8 cellular contexts compared by ENCODE assay signal in genomic region chr19:54160948-54161347, GRCh38. TPM values are rescaled to one million over a fixed set of nuclear protein-coding genes. Genes with fewer than 3 reads are reported as not detected.
DNase-seq lines count a peak whose midpoint lies in the region; ATAC-seq and TF ChIP-seq lines count a peak whose summit lies in the region.

No MANE protein-coding gene starts in this region.

- H3K4me2 ChIP-seq in GM23338: peak overlapping the region; percentile 79

- WGBS in adrenal gland, 4 donors: 46 to 63% (median 53%) methylated on average over 13 of the region's 13 CpGs

- no peak overlapping the region for H2AFZ ChIP-seq in GM23338

- peaks cover 5% of the 10 kb centered on the region; the same call in 1 of the 2 replicates for H3K36me3 ChIP-seq in GM23338 (ENCODE audit: insufficient read depth)
- peaks cover 0 to 22% of the 10 kb centered on the region in 2 donors for H3K36me3 ChIP-seq in adrenal gland (replicated peaks in 1 of 2)

- H3K27ac Mint-ChIP-seq in GM23338: peak overlapping the region; percentile 94
- peak overlapping the region; percentile 93 to 99 for H3K27ac Mint-ChIP-seq in activated naive CD4-positive, alpha-beta T cell treated with anti-CD3 and anti-CD28 coated beads, Interleukin-2, amount 50 U/mL, for 72 hours
- peak overlapping the region; percentile 94 for H3K27ac Mint-ChIP-seq in memory B cell

- TF ChIP-seq CTCF in AG04450 (IDR thresholded peaks at IDR 0.05; ENCODE audit: low read depth, low read length) (no peak), GM23338 (conservative IDR thresholded peaks at IDR 0.05; ENCODE audit: low read depth in 2 of 2) (no peak), adrenal gland (IDR thresholded peaks at IDR 0.05) (no peak)

- intact Hi-C loops in adrenal gland (cut with DNase I): no loop called here

- H3K27me3 ChIP-seq in AG04450 (ENCODE audit: control insufficient read depth, insufficient read depth, low read length) (no peaks in the 10 kb centered on the region), GM23338 (ENCODE audit: insufficient read depth) (peaks cover 7% of the 10 kb centered on the region; the same call in 1 of the 2 replicates), adrenal gland (no peaks in the 10 kb centered on the region)

- H3K9me3 Mint-ChIP-seq in GM23338 (peaks cover 2% of the 10 kb centered on the region; the same call in 2 of the 3 replicates), memory B cell (peaks cover 2% of the 10 kb centered on the region)
- H3K9me3 Mint-ChIP-seq in activated naive CD4-positive, alpha-beta T cell treated with anti-CD3 and anti-CD28 coated beads, Interleukin-2, amount 50 U/mL, for 72 hours: no peaks in the 10 kb centered on the region

- H3K4me3 ChIP-seq in AG04450 (ENCODE audit: low read depth, low read length) (peak overlapping the region; percentile 77), GM23338 (peak overlapping the region; percentile 63), adrenal gland (no peak overlapping the region)

- peaks cover 23% of the 10 kb centered on the region for H3K9me3 ChIP-seq in AG04450 (ENCODE audit: control insufficient read depth, insufficient read depth, low read length)
- H3K9me3 ChIP-seq in adrenal gland (replicated peaks in 1 of 3): no peaks in the 10 kb centered on the region

- CTCF ChIA-PET in AG04450 (lab: Charles Lee): interaction anchor here (1.3 kb wide), 1 partner anchor 9 kb away, joined by 3 read pairs; no protein-coding TSS in a partner anchor

- no peaks in the 10 kb centered on the region for H3K9me2 ChIP-seq in GM23338 (ENCODE audit: insufficient read depth)

- ATAC-seq in GM23338: no peak
- no peak for ATAC-seq in activated naive CD4-positive, alpha-beta T cell treated with anti-CD3 and anti-CD28 coated beads, Interleukin-2, amount 50 U/mL, for 72 hours
- no peak for ATAC-seq in memory B cell (ENCODE audit: low read depth)

- peaks cover 39% of the 10 kb centered on the region for H3K4me1 Mint-ChIP-seq in GM23338
- peaks cover 32% of the 10 kb centered on the region for H3K4me1 Mint-ChIP-seq in memory B cell

- H3K4me3 Mint-ChIP-seq in GM23338 (peak overlapping the region; percentile 95), memory B cell (peak overlapping the region; percentile 100)

- H3K27me3 Mint-ChIP-seq in GM23338 (ENCODE audit: insufficient read depth, low read depth, poor library complexity) (peaks cover 46% of the 10 kb centered on the region), memory B cell (peaks cover 10% of the 10 kb centered on the region)

- H4K20me1 ChIP-seq in GM23338 (replicated peaks; ENCODE audit: insufficient read depth): peaks cover 2% of the 10 kb centered on the region; the same call in 1 of the 2 replicates

- peaks cover 8% of the 10 kb centered on the region; the same call in 1 of the 2 replicates for H3K4me1 ChIP-seq in GM23338 (ENCODE audit: insufficient read depth)
- H3K4me1 ChIP-seq in adrenal gland (replicated peaks in 1 of 2): peaks cover 22 to 47% of the 10 kb centered on the region in 2 donors

- H3K27ac ChIP-seq in AG04450 (ENCODE audit: low read depth, low read length) (no peak overlapping the region), GM23338 (ENCODE audit: low read depth) (no peak overlapping the region), adrenal gland (peak overlapping the region in 1 of 5 donors; percentile 78)

- no peak for TF ChIP-seq POLR2A in adrenal gland (IDR thresholded peaks at IDR 0.05)

- H3K79me2 ChIP-seq in GM23338 (replicated peaks; ENCODE audit: insufficient read depth): peaks cover 9% of the 10 kb centered on the region; the same call in 1 of the 2 replicates

- peaks cover 32% of the 10 kb centered on the region for H3F3A ChIP-seq in GM23338 (replicated peaks; ENCODE audit: low read depth)

- POLR2A ChIA-PET in AG04450 (lab: Yijun Ruan, JAX): interaction anchor here (1.0 to 2.5 kb wide), 3 partner anchors 23 to 28 kb away, joined by 3 to 16 read pairs (median 5); partner anchors contain the start of genes CNOT3 and MBOAT7

- H3K36me3 Mint-ChIP-seq in GM23338 (ENCODE audit: low read depth) (peaks cover 22% of the 10 kb centered on the region), memory B cell (peaks cover 9% of the 10 kb centered on the region)
- peaks cover 8 to 9% of the 10 kb centered on the region in 2 donors for H3K36me3 Mint-ChIP-seq in activated naive CD4-positive, alpha-beta T cell treated with anti-CD3 and anti-CD28 coated beads, Interleukin-2, amount 50 U/mL, for 72 hours

- DNase-seq in AG04450 (ENCODE audit: low read depth, low spot score) (no peak), GM23338 (ENCODE audit: low spot score) (peak; percentile 16), memory B cell (ENCODE audit: low spot score in 2 of 2) (no peak), adrenal gland (no peak), cerebellar nuclear complex (lab: John Stamatoyannopoulos, UW) (no peak), midbrain (lab: John Stamatoyannopoulos, UW) (no peak), HuH-7 (ENCODE audit: low spot score) (no peak)
- no peak for DNase-seq in activated naive CD4-positive, alpha-beta T cell treated with anti-CD3 and anti-CD28 coated beads, Interleukin-2, amount 50 U/mL, for 72 hours (ENCODE audit: low spot score in 2 of 2)

TF ChIP-seq in GM23338, 12 proteins besides CTCF, POLR2A, EP300 and RAD21:
- no peak for TF ChIP-seq CREB1 (CRISPR knock-in tag; IDR thresholded peaks at IDR 0.05; ENCODE audit: low read depth)
- TF ChIP-seq NANOG (IDR thresholded peaks at IDR 0.05; ENCODE audit: borderline replicate concordance): no peak
- TF ChIP-seq ZNF114 (CRISPR knock-in tag; IDR thresholded peaks at IDR 0.05): no peak
- no peak for TF ChIP-seq POLR2AphosphoS5 (IDR thresholded peaks at IDR 0.05; ENCODE audit: low read depth)
- TF ChIP-seq EZH2 (IDR thresholded peaks at IDR 0.05; ENCODE audit: low read depth, unreplicated experiment): no peak
- TF ChIP-seq JUNB (IDR thresholded peaks at IDR 0.05; ENCODE audit: unreplicated experiment): no peak
- no peak for TF ChIP-seq ZNF331 (CRISPR knock-in tag; IDR thresholded peaks at IDR 0.05; ENCODE audit: low read depth)

RNA-seq across cellular contexts. Expression of gene LENG1, which starts 1.4 kb away (rescaled TPM):
- polyA plus RNA-seq in AG04450 (2011; rRNA removed) (3.0 and 3.3 TPM in 2 replicates), GM23338 (2016; fragmentation: Nextera tagmentation; extraction: Ambion mirVana) (17.2 and 19.3 TPM in 2 replicates), adrenal gland (10 to 100 TPM in 2 of 3 donors, 1 to 10 TPM in 1; 5.7 to 22.0 (median 14.8) TPM)
- 0.37 and 0.56 TPM in 2 replicates for polyA minus RNA-seq in AG04450 (2011; rRNA and poly(A)+ RNA removed)
- total RNA-seq in GM23338 (2014; rRNA removed; shearing (Covaris generic)): 4.7 TPM in 2 replicates
- 1 to 10 TPM; 3.5 to 6.1 TPM for total RNA-seq in activated naive CD4-positive, alpha-beta T cell treated with anti-CD3 and anti-CD28 coated beads, Interleukin-2, amount 50 U/mL, for 72 hours
- 10 to 100 TPM in 2 of 8 donors, 1 to 10 TPM in 6; 5.0 to 21.7 (median 9.0) TPM for total RNA-seq in adrenal gland

RNA-seq across cellular contexts. Expression of gene TMC4, which starts 12.0 kb away (rescaled TPM):
- 1.3 and 1.5 TPM in 2 replicates for polyA plus RNA-seq in AG04450 (2011; rRNA removed)
- polyA minus RNA-seq in AG04450 (2011; rRNA and poly(A)+ RNA removed): 0.18 TPM in 1 of 2 replicates, not detected in the other
- total RNA-seq in GM23338 (2014; rRNA removed; shearing (Covaris generic)): 0.58 and 2.3 TPM in 2 replicates
- polyA plus RNA-seq in GM23338 (2016; fragmentation: Nextera tagmentation; extraction: Ambion mirVana): 7.8 and 8.2 TPM in 2 replicates
- total RNA-seq in activated naive CD4-positive, alpha-beta T cell treated with anti-CD3 and anti-CD28 coated beads, Interleukin-2, amount 50 U/mL, for 72 hours: not detected
- total RNA-seq in adrenal gland: 10 to 100 TPM in 1 of 8 donors, 1 to 10 TPM in 5, under 1 TPM in 2; 0.55 to 18.2 (median 1.3) TPM
- polyA plus RNA-seq in adrenal gland: 10 to 100 TPM in 1 of 3 donors, 1 to 10 TPM in 1, under 1 TPM in 1; 0.48 to 10.5 (median 1.5) TPM

RNA-seq across cellular contexts. Expression of gene CNOT3, which starts 23.4 kb away (rescaled TPM):
- polyA plus RNA-seq in AG04450 (2011; rRNA removed) (9.9 and 18.7 TPM in 2 replicates), GM23338 (2016; fragmentation: Nextera tagmentation; extraction: Ambion mirVana) (36.4 and 39.7 TPM in 2 replicates), adrenal gland (10 to 100 TPM; 47.0 to 82.3 (median 66.6) TPM)
- polyA minus RNA-seq in AG04450 (2011; rRNA and poly(A)+ RNA removed): 21.9 and 26.4 TPM in 2 replicates
- total RNA-seq in GM23338 (2014; rRNA removed; shearing (Covaris generic)): 47.0 and 61.2 TPM in 2 replicates
- total RNA-seq in activated naive CD4-positive, alpha-beta T cell treated with anti-CD3 and anti-CD28 coated beads, Interleukin-2, amount 50 U/mL, for 72 hours: 10 to 100 TPM; 57.3 to 59.9 TPM
- 10 to 100 TPM; 20.2 to 61.0 (median 47.0) TPM for total RNA-seq in adrenal gland

RNA-seq across cellular contexts. Expression of gene MBOAT7, which starts 28.4 kb away (rescaled TPM):
- polyA plus RNA-seq in AG04450 (2011; rRNA removed) (45.1 and 63.2 TPM in 2 replicates), GM23338 (2016; fragmentation: Nextera tagmentation; extraction: Ambion mirVana) (73.5 and 77.8 TPM in 2 replicates), adrenal gland (100 to 1,000 TPM; 130 to 190 (median 189) TPM)
- 33.8 and 44.8 TPM in 2 replicates for polyA minus RNA-seq in AG04450 (2011; rRNA and poly(A)+ RNA removed)
- 140 and 184 TPM in 2 replicates for total RNA-seq in GM23338 (2014; rRNA removed; shearing (Covaris generic))
- total RNA-seq in activated naive CD4-positive, alpha-beta T cell treated with anti-CD3 and anti-CD28 coated beads, Interleukin-2, amount 50 U/mL, for 72 hours: 10 to 100 TPM; 56.8 to 97.2 TPM
- total RNA-seq in adrenal gland: 100 to 1,000 TPM; 285 to 670 (median 495) TPM

RNA-seq across cellular contexts. Expression of gene TSEN34, which starts 30.2 kb away (rescaled TPM):
- polyA plus RNA-seq in AG04450 (2011; rRNA removed) (32.4 and 36.4 TPM in 2 replicates), GM23338 (2016; fragmentation: Nextera tagmentation; extraction: Ambion mirVana) (33.0 and 36.6 TPM in 2 replicates), adrenal gland (10 to 100 TPM; 21.5 to 41.2 (median 26.1) TPM)
- polyA minus RNA-seq in AG04450 (2011; rRNA and poly(A)+ RNA removed): 17.4 and 25.2 TPM in 2 replicates
- total RNA-seq in GM23338 (2014; rRNA removed; shearing (Covaris generic)): 51.2 and 53.4 TPM in 2 replicates
- total RNA-seq in activated naive CD4-positive, alpha-beta T cell treated with anti-CD3 and anti-CD28 coated beads, Interleukin-2, amount 50 U/mL, for 72 hours: 10 to 100 TPM; 10.2 to 15.8 TPM
- 100 to 1,000 TPM in 5 of 8 donors, 10 to 100 TPM in 3; 66.4 to 201 (median 113) TPM for total RNA-seq in adrenal gland

Comparison
In these comparisons a context has a peak if more than half of its experiments do, and no peak if none do; other contexts are left out.
1. H3K4me3 ChIP-seq: peak in AG04450 (single experiment) and GM23338 (single experiment); none in adrenal gland (0 of 4).
2. Peak in every context shown above with its lines, with median percentiles within 50 percentile points of each other: H3K27ac Mint-ChIP-seq.